In genomic region chr11:59754494-59754858, GRCh38 we compare ENCODE assay signal across 8 cellular contexts. TPM values are rescaled to one million over a fixed set of nuclear protein-coding genes. Genes with fewer than 3 reads are reported as not detected.
DNase-seq lines count a peak whose midpoint lies in the region; ATAC-seq and TF ChIP-seq lines count a peak whose summit lies in the region.

No MANE protein-coding gene starts in this region.

- H3K4me3 ChIP-seq in GM23248 (peak overlapping the region; percentile 91), iPS-20b (ENCODE audit: low read length) (peak overlapping the region; percentile 87)

- TF ChIP-seq CTCF in GM10248 (IDR thresholded peaks at IDR 0.05; ENCODE audit: control extremely low read depth, extremely low read depth, low read depth, missing control alignments), result no peak

- H3K4me1 ChIP-seq in GM23248 (ENCODE audit: insufficient read depth) (0 out of 2 replicates have a peak, but pooled peaks cover 12% of the 10 kb centered on the region), iPS-20b (ENCODE audit: insufficient read depth, low read length) (peaks cover 12% of the 10 kb centered on the region; the same call in 1 of the 2 replicates)

- CTCF ChIA-PET in GM10248 (lab: Yijun Ruan, JAX), result interaction anchor here (1.0 to 6.2 kb wide), 14 partner anchors 8 to 551 kb away, joined by 3 to 137 read pairs (median 6); no protein-coding TSS in a partner anchor

- H3K4me2 ChIP-seq in GM23248 (ENCODE audit: unreplicated experiment), result peak overlapping the region; percentile 99

- H3F3A ChIP-seq in GM23248 (ENCODE audit: insufficient read depth), result peaks cover 11% of the 10 kb centered on the region; the same call in 1 of the 2 replicates

- H2AFZ ChIP-seq in GM23248, result peak overlapping the region; percentile 93

- H3K9me2 ChIP-seq in GM23248 (ENCODE audit: insufficient read depth), result no peaks in the 10 kb centered on the region

- peaks cover 23% of the 10 kb centered on the region for H3K79me2 ChIP-seq in GM23248 (ENCODE audit: insufficient read depth)

- no peaks in the 10 kb centered on the region for H4K20me1 ChIP-seq in GM23248 (ENCODE audit: insufficient read depth)

- POLR2A ChIA-PET in GM10248 (lab: Yijun Ruan, JAX), result no interaction called here

- no peaks in the 10 kb centered on the region for H3K27me3 ChIP-seq in GM23248 (replicated peaks; ENCODE audit: insufficient read depth)
- peaks cover 8% of the 10 kb centered on the region; the same call in 1 of the 2 replicates for H3K27me3 ChIP-seq in iPS-20b (ENCODE audit: insufficient read depth, low read length)

- 0 to 2% methylated on average over 20 of the region's 20 CpGs for WGBS in GM23248 (ENCODE audit: low coverage in 1 of 2, low lambda C conversion rate in 2 of 2, missing lambda C conversion rate in 2 of 2), 2 experiments

- H3K9ac ChIP-seq in GM23248 (peak overlapping the region; percentile 83), iPS-20b (ENCODE audit: low read depth, low read length) (peak overlapping the region; percentile 81; the same call in 1 of the 2 replicates)

- H3K27ac ChIP-seq in GM23248, result peak overlapping the region; percentile 64
- no peak overlapping the region for H3K27ac ChIP-seq in iPS-20b (ENCODE audit: low read length)

- H3K36me3 ChIP-seq in GM23248 (ENCODE audit: low read depth) (no peaks in the 10 kb centered on the region), iPS-20b (ENCODE audit: insufficient read depth, low read depth, low read length) (no peaks in the 10 kb centered on the region)

- ATAC-seq in HG02840 (IDR thresholded peaks at IDR 0.05; ENCODE audit: low FRiP score, unreplicated experiment), result no peak

- in situ Hi-C loops in GM23248 (cut with MboI), result loop anchor here (10.0 kb wide), 1 partner anchor 50 kb away; no protein-coding TSS in a partner anchor

- DNase-seq in GM10248 (ENCODE audit: extremely low spot score) (peak; percentile 40), GM23248 (peak; percentile 46), NCI-H748 (lab: John Stamatoyannopoulos, UW; ENCODE audit: unreplicated experiment) (peak; percentile 62), amniotic epithelial cell (ENCODE audit: low read depth) (peak; percentile 15), NCI-H128 (lab: John Stamatoyannopoulos, UW; ENCODE audit: unreplicated experiment) (no peak)
- peak; percentile 42 for DNase-seq in stimulated activated CD8-positive, alpha-beta memory T cell treated with anti-CD3 and anti-CD28 coated beads, Interleukin-4, amount 100 ng/mL, for 48 hours

- no peaks in the 10 kb centered on the region for H3K9me3 ChIP-seq in GM23248 (ENCODE audit: low read depth)
- no peaks in the 10 kb centered on the region for H3K9me3 ChIP-seq in iPS-20b (ENCODE audit: insufficient read depth, low read depth, low read length)

RNA-seq across cellular contexts. Expression of gene STX3, which starts 0.7 kb away (rescaled TPM):
- 9.3 and 10.5 TPM in 2 replicates for total RNA-seq in GM23248 (2014; rRNA removed; shearing (Covaris generic))
- 5.6 and 6.3 TPM in 2 replicates for polyA plus RNA-seq in GM23248 (2016; fragmentation: Nextera tagmentation; extraction: Ambion mirVana)

RNA-seq across cellular contexts. Expression of gene OR10V1, which starts 40.8 kb away (rescaled TPM):
- total RNA-seq in GM23248 (2014; rRNA removed; shearing (Covaris generic)), result not detected in 2 replicates
- not detected in 2 replicates for polyA plus RNA-seq in GM23248 (2016; fragmentation: Nextera tagmentation; extraction: Ambion mirVana)

RNA-seq across cellular contexts. Expression of gene MRPL16, which starts 56.1 kb away (rescaled TPM):
- total RNA-seq in GM23248 (2014; rRNA removed; shearing (Covaris generic)), result 43.6 and 49.3 TPM in 2 replicates
- 65.1 and 67.4 TPM in 2 replicates for polyA plus RNA-seq in GM23248 (2016; fragmentation: Nextera tagmentation; extraction: Ambion mirVana)
